In genomic region chr12:53220857-53221202, GRCh38 we compare ENCODE assay signal across 8 cellular contexts. TPM values are rescaled to one million over a fixed set of nuclear protein-coding genes. Genes with fewer than 3 reads are reported as not detected.
A peak's percentile ranks its signal among the peaks of the same experiment; 100 is the strongest.
DNase-seq lines count a peak whose midpoint lies in the region; ATAC-seq and TF ChIP-seq lines count a peak whose summit lies in the region.

No MANE protein-coding gene starts in this region.

- ATAC-seq in GM19023 (IDR thresholded peaks at IDR 0.05; ENCODE audit: unreplicated experiment) (peak; percentile 60), HG03342 (IDR thresholded peaks at IDR 0.05; ENCODE audit: unreplicated experiment) (peak; percentile 50)

- peak overlapping the region in 56 of 59 donors; percentile 39 to 98 (median 92) for H3K27ac ChIP-seq in dorsolateral prefrontal cortex

- H3K9me3 Mint-ChIP-seq in activated CD4-positive, alpha-beta memory T cell treated with anti-CD3 and anti-CD28 coated beads for 36 hours: no peaks in the 10 kb centered on the region

- H3K27me3 ChIP-seq in dorsolateral prefrontal cortex: no peaks in the 10 kb centered on the region

- no peak for TF ChIP-seq POLR2A in lower leg skin (IDR thresholded peaks at IDR 0.05)

- H3K4me3 Mint-ChIP-seq in activated CD4-positive, alpha-beta memory T cell treated with anti-CD3 and anti-CD28 coated beads for 36 hours: peak overlapping the region; percentile 80

- DNase-seq in AG08396 (ENCODE audit: low spot score): peak; percentile 97
- peak; percentile 89 for DNase-seq in NCI-H774 (lab: John Stamatoyannopoulos, UW)
- peak; percentile 92 for DNase-seq in activated CD4-positive, alpha-beta memory T cell treated with anti-CD3 and anti-CD28 coated beads for 36 hours
- peak in 9 of 10 donors; percentile 40 to 81 (median 68) for DNase-seq in dorsolateral prefrontal cortex
- DNase-seq in lower leg skin (ENCODE audit: low spot score in 2 of 2): peak; percentile 82 to 97
- peak; percentile 80 for DNase-seq in stimulated activated CD4-positive, alpha-beta T cell treated with anti-CD3 and anti-CD28 coated beads, Interleukin-4, amount 100 ng/mL, for 1 hour

- 0 to 1% methylated on average over 25 to 29 of the region's 37 CpGs for WGBS in lower leg skin, 2 donors

- CTCF ChIA-PET in activated CD4-positive, alpha-beta memory T cell treated with anti-CD3 and anti-CD28 coated beads for 36 hours (lab: Charles Lee): interaction anchor here (0.8 to 13.0 kb wide), 7 partner anchors 9 to 101 kb away, joined by 3 to 164 read pairs (median 6); partner anchors contain the start of genes AAAS, CSAD, ESPL1 and ZNF740

- H3K36me3 Mint-ChIP-seq in activated CD4-positive, alpha-beta memory T cell treated with anti-CD3 and anti-CD28 coated beads for 36 hours: peaks cover 5% of the 10 kb centered on the region

- TF ChIP-seq CTCF in dorsolateral prefrontal cortex (IDR thresholded peaks at IDR 0.05 in 54 of 56, conservative IDR thresholded peaks at IDR 0.05 in 2 of 56; ENCODE audit: low read depth in 1 of 56, partially characterized antibody in 56 of 56) (peak in 2 of 56 donors; percentile 8 to 9), lower leg skin (IDR thresholded peaks at IDR 0.05) (no peak)

- peak overlapping the region; percentile 93 for H3K27ac Mint-ChIP-seq in activated CD4-positive, alpha-beta memory T cell treated with anti-CD3 and anti-CD28 coated beads for 36 hours

- H3K27me3 Mint-ChIP-seq in activated CD4-positive, alpha-beta memory T cell treated with anti-CD3 and anti-CD28 coated beads for 36 hours: no peaks in the 10 kb centered on the region

- intact Hi-C loops in activated CD4-positive, alpha-beta memory T cell treated with anti-CD3 and anti-CD28 coated beads for 36 hours (cut with micrococcal nuclease): loop anchor here (1.0 to 5.0 kb wide), 9 partner anchors 11 to 231 kb away; partner anchors contain the start of genes CSAD, ESPL1, PCBP2 and PFDN5
- intact Hi-C loops in dorsolateral prefrontal cortex (cut with DNase I): loop anchor here in 1 of 2 donors (2.0 kb wide), 2 partner anchors 32 to 74 kb away; partner anchors contain the start of gene PFDN5
- intact Hi-C loops in lower leg skin (cut with DNase I; ENCODE audit: low total_unique reads): no loop called here

- peaks cover 74% of the 10 kb centered on the region for H3K4me1 Mint-ChIP-seq in activated CD4-positive, alpha-beta memory T cell treated with anti-CD3 and anti-CD28 coated beads for 36 hours (ENCODE audit: low read depth)

- POLR2A ChIA-PET in activated CD4-positive, alpha-beta memory T cell treated with anti-CD3 and anti-CD28 coated beads for 36 hours (lab: Charles Lee): interaction anchor here (1.1 to 4.5 kb wide), 8 partner anchors 11 to 104 kb away, joined by 3 to 33 read pairs (median 6); partner anchors contain the start of genes CSAD, ESPL1, ITGB7 and MYG1

- H3K4me3 ChIP-seq in dorsolateral prefrontal cortex (peak overlapping the region; percentile 54 to 87 (median 70)), lower leg skin (ENCODE audit: low read depth, poor library complexity, severe bottlenecking) (peak overlapping the region; percentile 41)

RNA-seq across cellular contexts. Expression of gene RARG, which starts 11.2 kb away (rescaled TPM):
- total RNA-seq in activated CD4-positive, alpha-beta memory T cell treated with anti-CD3 and anti-CD28 coated beads for 36 hours: 10 to 100 TPM; 21.8 to 25.2 TPM
- total RNA-seq in dorsolateral prefrontal cortex: 10 to 100 TPM in 100 of 120 experiments, 1 to 10 TPM in 20; 5.6 to 27.3 (median 13.3) TPM
- total RNA-seq in lower leg skin: 100 to 1,000 TPM; 160 to 207 (median 199) TPM

RNA-seq across cellular contexts. Expression of gene ITGB7, which starts 13.8 kb away (rescaled TPM):
- 100 to 1,000 TPM; 168 to 169 TPM for total RNA-seq in activated CD4-positive, alpha-beta memory T cell treated with anti-CD3 and anti-CD28 coated beads for 36 hours
- total RNA-seq in dorsolateral prefrontal cortex: 1 to 10 TPM in 98 of 120 experiments, under 1 TPM in 20, not detected in 2; 0.43 to 4.9 (median 1.5) TPM
- 10 to 100 TPM in 1 of 4 donors, 1 to 10 TPM in 3; 6.5 to 13.2 (median 7.8) TPM for total RNA-seq in lower leg skin

RNA-seq across cellular contexts. Expression of gene CSAD, which starts 40.1 kb away (rescaled TPM):
- 10 to 100 TPM; 21.4 to 23.7 TPM for total RNA-seq in activated CD4-positive, alpha-beta memory T cell treated with anti-CD3 and anti-CD28 coated beads for 36 hours
- 10 to 100 TPM; 28.2 to 90.7 (median 62.4) TPM for total RNA-seq in dorsolateral prefrontal cortex
- total RNA-seq in lower leg skin: 10 to 100 TPM in 3 of 4 donors, 1 to 10 TPM in 1; 7.2 to 33.6 (median 19.2) TPM

RNA-seq across cellular contexts. Expression of gene ZNF740, which starts 40.3 kb away (rescaled TPM):
- 10 to 100 TPM; 32.6 to 37.5 TPM for total RNA-seq in activated CD4-positive, alpha-beta memory T cell treated with anti-CD3 and anti-CD28 coated beads for 36 hours
- total RNA-seq in dorsolateral prefrontal cortex (10 to 100 TPM; 29.1 to 79.4 (median 48.6) TPM), lower leg skin (10 to 100 TPM in 1 of 4 donors, 1 to 10 TPM in 3; 6.1 to 12.1 (median 8.4) TPM)

RNA-seq across cellular contexts. Expression of gene ESPL1, which starts 47.3 kb away (rescaled TPM):
- total RNA-seq in activated CD4-positive, alpha-beta memory T cell treated with anti-CD3 and anti-CD28 coated beads for 36 hours: 10 to 100 TPM; 70.0 to 77.2 TPM
- total RNA-seq in dorsolateral prefrontal cortex: 1 to 10 TPM in 3 of 120 experiments, under 1 TPM in 60, not detected in 57; 0.07 to 1.8 (median 0.25) TPM
- 10 to 100 TPM in 1 of 4 donors, 1 to 10 TPM in 3; 4.7 to 13.6 (median 5.8) TPM for total RNA-seq in lower leg skin

Comparison
In these comparisons a context has a peak if more than half of its experiments do, and no peak if none do; other contexts are left out.
1. Peak in every context shown above with its lines: DNase-seq, ATAC-seq, H3K4me3 ChIP-seq and H3K27ac ChIP-seq.
2. RNA of gene RARG, which starts 11.2 kb away (total RNA-seq): 160 to 207 TPM in lower leg skin; 21.8 to 25.2 TPM in activated CD4-positive, alpha-beta memory T cell treated with anti-CD3 and anti-CD28 coated beads for 36 hours and 5.6 to 27.3 TPM in dorsolateral prefrontal cortex; every median in the first group is over 4 times any median in the second.
3. RNA of gene ITGB7, which starts 13.8 kb away (total RNA-seq): 168 to 169 TPM in activated CD4-positive, alpha-beta memory T cell treated with anti-CD3 and anti-CD28 coated beads for 36 hours; 6.5 to 13.2 TPM in lower leg skin and 0.43 to 4.9 TPM in dorsolateral prefrontal cortex; every median in the first group is over 10 times any median in the second.